10 cellular contexts compared by ENCODE assay signal in the genomic region with DNA sequence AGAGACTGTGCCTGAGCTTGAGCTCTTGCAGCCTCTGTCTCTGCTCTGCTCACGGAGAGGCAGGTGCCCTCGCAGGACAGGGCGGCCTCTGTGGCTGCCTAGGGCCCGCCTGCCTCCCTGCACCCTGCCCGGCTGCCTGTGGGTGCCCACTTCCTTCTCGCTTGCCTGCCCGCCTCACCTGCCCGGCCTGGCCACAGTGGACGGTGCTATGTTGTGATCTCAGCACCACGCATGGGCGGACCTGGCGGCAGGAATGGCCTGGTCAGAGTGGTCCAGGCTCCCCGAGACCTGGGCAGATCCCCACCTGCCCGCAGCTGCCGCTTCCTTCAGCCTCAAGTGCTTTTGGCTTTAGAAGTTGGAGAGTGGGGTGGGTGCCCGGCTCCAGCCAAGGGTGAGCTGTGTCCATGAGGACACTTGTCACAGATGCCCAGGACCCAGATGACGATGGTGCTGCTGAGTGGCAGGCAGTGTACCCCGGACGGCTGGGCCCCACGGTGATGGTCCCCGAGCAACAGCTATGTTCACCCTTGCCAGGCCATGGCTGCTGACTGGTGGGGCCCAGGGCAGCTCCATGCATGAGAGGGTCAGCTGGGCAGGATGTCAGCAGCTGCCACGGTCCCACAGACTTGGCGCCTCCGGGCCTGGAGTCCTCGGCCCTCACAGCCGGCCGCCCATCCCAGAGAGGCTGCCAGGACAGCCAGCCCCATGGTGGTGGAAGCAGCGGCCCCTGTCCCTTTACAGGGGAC. TPM values are rescaled to one million over a fixed set of nuclear protein-coding genes. Genes with fewer than 3 reads are reported as not detected.
DNase-seq lines count a peak whose midpoint lies in the region; ATAC-seq and TF ChIP-seq lines count a peak whose summit lies in the region.
"Had no signal": no experiment of that assay in that cellular context is flagged by ENCODE, and none has a peak within 500 bp of the region (broad histone marks: within the 10 kb centered on the region; RNA-seq: fewer than 3 reads in every experiment).

No MANE protein-coding gene starts in this region.

- H3K27ac ChIP-seq in adrenal gland: peak overlapping the region in 1 of 5 donors; percentile 88
- H3K27ac ChIP-seq in lower lobe of right lung: no peak overlapping the region
- peak overlapping the region in 1 of 2 donors; percentile 80 for H3K27ac ChIP-seq in testis

- H3K36me3 ChIP-seq in adrenal gland (replicated peaks in 1 of 2) (no peaks in the 10 kb centered on the region), lower lobe of right lung (no peaks in the 10 kb centered on the region), testis (ENCODE audit: low read depth, missing control alignments) (no peaks in the 10 kb centered on the region)

- H3K9me3 ChIP-seq in adrenal gland (replicated peaks in 1 of 3) (no peaks in the 10 kb centered on the region), lower lobe of right lung (no peaks in the 10 kb centered on the region), testis (no peaks in the 10 kb centered on the region)

- TF ChIP-seq POLR2A in adrenal gland (IDR thresholded peaks at IDR 0.05) (no peak), testis (IDR thresholded peaks at IDR 0.05) (no peak)

- peak; percentile 60 for DNase-seq in activated effector memory CD4-positive, alpha-beta T cell treated with anti-CD3 and anti-CD28 coated beads, Interleukin-2, amount 50 U/mL, for 16 hours
- no peak for DNase-seq in activated effector memory CD4-positive, alpha-beta T cell treated with Interleukin-2 at 50 U/mL for 16 hours
- DNase-seq in adrenal gland: peak in 6 of 7 donors; percentile 1 to 55 (median 29)
- peak; percentile 46 for DNase-seq in lower lobe of right lung
- DNase-seq in testis: peak; percentile 13
- DNase-seq in cerebellar cortex (ENCODE audit: low spot score): no peak
- DNase-seq in AG08396 (ENCODE audit: low spot score): no peak
- no peak for DNase-seq in activated CD4-positive, alpha-beta T cell treated with anti-CD3 and anti-CD28 coated beads, Interleukin-2, amount 50 U/mL, for 48 hours
- DNase-seq: naive B cell had no signal

- H3K4me3 ChIP-seq in adrenal gland: no peak overlapping the region
- H3K4me3 ChIP-seq in lower lobe of right lung: no peak overlapping the region
- H3K4me3 ChIP-seq in testis: no peak overlapping the region

- no peaks in the 10 kb centered on the region for H3K27me3 ChIP-seq in adrenal gland
- no peaks in the 10 kb centered on the region for H3K27me3 ChIP-seq in lower lobe of right lung (ENCODE audit: low read depth)
- no peaks in the 10 kb centered on the region for H3K27me3 ChIP-seq in testis

- H3K4me1 ChIP-seq in adrenal gland (replicated peaks in 1 of 2) (peaks cover 0 to 4% of the 10 kb centered on the region in 2 donors), lower lobe of right lung (peaks cover 1% of the 10 kb centered on the region), testis (peaks cover 19% of the 10 kb centered on the region)

- peak in 1 of 2 donors; percentile 28 for ATAC-seq in lower lobe of right lung

- intact Hi-C loops in adrenal gland (cut with DNase I): no loop called here
- intact Hi-C loops in lower lobe of right lung (cut with DNase I): no loop called here
- intact Hi-C loops in testis (cut with DNase I; ENCODE audit: low total_unique reads): no loop called here

- 84 to 93% (median 88%) methylated on average over 16 to 28 of the region's 28 CpGs for WGBS in adrenal gland, 4 donors
- WGBS in testis, 2 donors: 82 to 88% methylated on average over 8 to 24 of the region's 28 CpGs

- TF ChIP-seq CTCF in adrenal gland (IDR thresholded peaks at IDR 0.05) (no peak), lower lobe of right lung (IDR thresholded peaks at IDR 0.05) (no peak), testis (IDR thresholded peaks at IDR 0.05) (no peak)

RNA-seq across cellular contexts. Expression of a gene that starts 25.3 kb away (rescaled TPM):
- total RNA-seq in adrenal gland: under 1 TPM in 1 of 8 donors, not detected in 7; 0.11 TPM
- polyA plus RNA-seq in adrenal gland: under 1 TPM in 2 of 3 donors, not detected in 1; 0.07 to 0.56 TPM
- not detected for total RNA-seq in lower lobe of right lung
- under 1 TPM; 0.47 to 0.93 TPM for total RNA-seq in testis
- 0.13 TPM for polyA plus RNA-seq in testis (ENCODE audit: insufficient read depth, low read depth, low replicate concordance)
- total RNA-seq: skeletal muscle tissue had no signal

RNA-seq across cellular contexts. Expression of a gene that starts 36.2 kb away (rescaled TPM):
- total RNA-seq in adrenal gland (under 1 TPM in 6 of 8 donors, not detected in 2; 0.23 to 0.84 (median 0.32) TPM), lower lobe of right lung (1.4 TPM), testis (under 1 TPM; 0.37 to 0.39 TPM)
- polyA plus RNA-seq in adrenal gland (1 to 10 TPM in 1 of 3 donors, under 1 TPM in 1, not detected in 1; 0.81 to 2.0 TPM), testis (ENCODE audit: insufficient read depth, low read depth, low replicate concordance) (0.47 TPM)
- total RNA-seq: skeletal muscle tissue had no signal

Comparison
In these comparisons a context has a peak if more than half of its experiments do, and no peak if none do; other contexts are left out.
1. DNase-seq: peak in activated effector memory CD4-positive, alpha-beta T cell treated with anti-CD3 and anti-CD28 coated beads, Interleukin-2, amount 50 U/mL, for 16 hours (single experiment), adrenal gland (6 of 7), lower lobe of right lung (single experiment) and testis (single experiment); none in activated effector memory CD4-positive, alpha-beta T cell treated with Interleukin-2 at 50 U/mL for 16 hours (single experiment), cerebellar cortex (single experiment), AG08396 (single experiment) and activated CD4-positive, alpha-beta T cell treated with anti-CD3 and anti-CD28 coated beads, Interleukin-2, amount 50 U/mL, for 48 hours (0 of 2).